Comparison of ENCODE assay signal across 12 cellular contexts in genomic region chr9:98999152-98999525, GRCh38. TPM values are rescaled to one million over a fixed set of nuclear protein-coding genes. Genes with fewer than 3 reads are reported as not detected.
DNase-seq lines count a peak whose midpoint lies in the region; ATAC-seq and TF ChIP-seq lines count a peak whose summit lies in the region.
"Had no signal": no experiment of that assay in that cellular context is flagged by ENCODE, and none has a peak within 500 bp of the region (broad histone marks: within the 10 kb centered on the region; RNA-seq: fewer than 3 reads in every experiment).

No MANE protein-coding gene starts in this region.

- in situ Hi-C loops in Panc1 (cut with HindIII; ENCODE audit: low pct_unique_long_range_greater_than_20kb, low sequenced_read_pairs) = no loop called here
- in situ Hi-C loops in gastrocnemius medialis (cut with MboI; ENCODE audit: low sequenced_read_pairs in 4 of 4) = loop anchor here (5.0 to 25.0 kb wide), 7 partner anchors 134 to 146 kb away; no protein-coding TSS in a partner anchor

- H3K27me3 ChIP-seq in HCT116 (ENCODE audit: insufficient read depth, low read length) (peaks cover 6% of the 10 kb centered on the region; the same call in 1 of the 2 replicates), Panc1 (ENCODE audit: control insufficient read depth, insufficient read depth, low read length) (no peaks in the 10 kb centered on the region), gastrocnemius medialis (no peaks in the 10 kb centered on the region)

- H3K4me3 ChIP-seq in HCT116 (replicated peaks in 1 of 2; ENCODE audit: low read depth in 1 of 2, low read length in 2 of 2) (no peak overlapping the region), Panc1 (ENCODE audit: low read depth in 2 of 2, low read length in 2 of 2) (no peak overlapping the region), gastrocnemius medialis (no peak overlapping the region)

- POLR2A ChIA-PET in HCT116 (lab: Charles Lee) (no interaction called here), Panc1 (lab: Charles Lee) (no interaction called here)

- H3K27ac ChIP-seq in HCT116 (ENCODE audit: low read depth, low read length) (no peak overlapping the region), Panc1 (ENCODE audit: low read length) (no peak overlapping the region), gastrocnemius medialis (peak overlapping the region; percentile 43 to 61 (median 54))

- H3K9me3 Mint-ChIP-seq in activated naive CD4-positive, alpha-beta T cell treated with anti-CD3 and anti-CD28 coated beads, Interleukin-2, amount 10 ng/mL, durations not matched to agents 7 days and 5 days = no peaks in the 10 kb centered on the region
- H3K9me3 Mint-ChIP-seq: activated T-helper 2 cell treated with anti-CD3 and anti-CD28 coated beads, Interferon-gamma antibody, Interleukin-2, Interleukin-4, amounts not matched to agents 10 μg/mL and 5 μg/mL and 100 μg/mL, durations not matched to agents 14 hours and 24 hours and 36 hours; CD8-positive, alpha-beta memory T cell; naive thymus-derived CD8-positive, alpha-beta T cell had no signal

- H3K36me3 ChIP-seq in HCT116 (ENCODE audit: control insufficient read depth in 1 of 2, insufficient read depth in 2 of 2, low read length in 2 of 2) (no peaks in the 10 kb centered on the region), Panc1 (ENCODE audit: control insufficient read depth, insufficient read depth, low read length) (no peaks in the 10 kb centered on the region), gastrocnemius medialis (no peaks in the 10 kb centered on the region)

- H3K36me3 Mint-ChIP-seq in activated naive CD4-positive, alpha-beta T cell treated with anti-CD3 and anti-CD28 coated beads, Interleukin-2, amount 10 ng/mL, durations not matched to agents 7 days and 5 days = no peaks in the 10 kb centered on the region

- intact Hi-C loops in HCT116 (cut with micrococcal nuclease) (loop anchor here (1.0 to 2.0 kb wide), 2 partner anchors 24 to 151 kb away; no protein-coding TSS in a partner anchor), Panc1 (cut with micrococcal nuclease; ENCODE audit: unreplicated experiment) (loop anchor here (5.0 kb wide), 1 partner anchor 137 kb away; no protein-coding TSS in a partner anchor), cardiac septum (cut with DNase I) (loop anchor here (2.0 kb wide), 2 partner anchors 24 to 82 kb away; no protein-coding TSS in a partner anchor), gastrocnemius medialis (cut with DNase I; ENCODE audit: low total_unique reads) (loop anchor here (2.0 kb wide), 1 partner anchor 138 kb away; no protein-coding TSS in a partner anchor)

- no peak overlapping the region for H3K9ac ChIP-seq in HCT116 (ENCODE audit: low read length)

- no peak for TF ChIP-seq CTCF in HCT116 (IDR thresholded peaks at IDR 0.05 in 2 of 3, conservative IDR thresholded peaks at IDR 0.05 in 1 of 3; ENCODE audit: borderline replicate concordance in 1 of 3, insufficient read depth in 1 of 3, low read depth in 2 of 3, low read length in 2 of 3)
- TF ChIP-seq CTCF in Panc1 (IDR thresholded peaks at IDR 0.05) = peak; percentile 61
- TF ChIP-seq CTCF in gastrocnemius medialis (IDR thresholded peaks at IDR 0.05 in 4 of 5, conservative IDR thresholded peaks at IDR 0.05 in 1 of 5) = peak in 2 of 5 experiments; percentile 3 to 23

- ATAC-seq in HCT116 (peak; percentile 47; the same call in 1 of the 2 replicates), Panc1 (peak; percentile 53; the same call in 1 of the 2 replicates), gastrocnemius medialis (no peak), HG02938 (IDR thresholded peaks at IDR 0.05; ENCODE audit: unreplicated experiment) (no peak)

- no peak overlapping the region for H3K27ac Mint-ChIP-seq in activated naive CD4-positive, alpha-beta T cell treated with anti-CD3 and anti-CD28 coated beads, Interleukin-2, amount 10 ng/mL, durations not matched to agents 7 days and 5 days
- H3K27ac Mint-ChIP-seq: activated T-helper 2 cell treated with anti-CD3 and anti-CD28 coated beads, Interferon-gamma antibody, Interleukin-2, Interleukin-4, amounts not matched to agents 10 μg/mL and 5 μg/mL and 100 μg/mL, durations not matched to agents 14 hours and 24 hours and 36 hours; CD8-positive, alpha-beta memory T cell had no signal

- no peaks in the 10 kb centered on the region for H3K9me2 ChIP-seq in HCT116 (ENCODE audit: insufficient read depth)

- RAD21 ChIA-PET in HCT116 (lab: Charles Lee; ENCODE audit: low non-redundant PET in 1 of 2, low total read pairs in 2 of 2, uncharacterized antibody in 2 of 2, unreplicated experiment in 2 of 2) = interaction anchor here (0.7 to 1.4 kb wide), 4 partner anchors 134 to 209 kb away, joined by 3 to 4 read pairs (median 4); no protein-coding TSS in a partner anchor

- TF ChIP-seq RAD21 in HCT116 (IDR thresholded peaks at IDR 0.05; ENCODE audit: low read depth) = no peak

- H3K27me3 Mint-ChIP-seq in activated naive CD4-positive, alpha-beta T cell treated with anti-CD3 and anti-CD28 coated beads, Interleukin-2, amount 10 ng/mL, durations not matched to agents 7 days and 5 days = peaks cover 50% of the 10 kb centered on the region

- H3K4me3 Mint-ChIP-seq in activated naive CD4-positive, alpha-beta T cell treated with anti-CD3 and anti-CD28 coated beads, Interleukin-2, amount 10 ng/mL, durations not matched to agents 7 days and 5 days = no peak overlapping the region
- H3K4me3 Mint-ChIP-seq: CD8-positive, alpha-beta memory T cell; naive thymus-derived CD8-positive, alpha-beta T cell had no signal

- peak overlapping the region; percentile 31 for H2AFZ ChIP-seq in HCT116 (ENCODE audit: low read depth, low read length, poor library complexity, severe bottlenecking)

- peaks cover 29% of the 10 kb centered on the region for H3K4me1 Mint-ChIP-seq in activated naive CD4-positive, alpha-beta T cell treated with anti-CD3 and anti-CD28 coated beads, Interleukin-2, amount 10 ng/mL, durations not matched to agents 7 days and 5 days

- H3K9me3 ChIP-seq in HCT116 (ENCODE audit: control insufficient read depth in 1 of 2, insufficient read depth in 1 of 2, low read depth in 1 of 2, low read length in 2 of 2) (no peaks in the 10 kb centered on the region), Panc1 (ENCODE audit: control insufficient read depth, insufficient read depth, low read depth, low read length) (no peaks in the 10 kb centered on the region), gastrocnemius medialis (no peaks in the 10 kb centered on the region)

- H3K4me1 ChIP-seq in HCT116 (ENCODE audit: control insufficient read depth in 1 of 2, insufficient read depth in 2 of 2, low read length in 2 of 2) (peaks cover 0 to 3% of the 10 kb centered on the region in 2 experiments; a peak in 1 of 4 replicates), Panc1 (ENCODE audit: control insufficient read depth, insufficient read depth, low read length) (no peaks in the 10 kb centered on the region), gastrocnemius medialis (peaks cover 0 to 10% of the 10 kb centered on the region in 2 donors)

- peak overlapping the region; percentile 12 for H3K4me2 ChIP-seq in HCT116 (ENCODE audit: low read length)

- H4K20me1 ChIP-seq in HCT116 (ENCODE audit: insufficient read depth) = no peaks in the 10 kb centered on the region

- no peak for TF ChIP-seq POLR2A in HCT116 (IDR thresholded peaks at IDR 0.05; ENCODE audit: borderline replicate concordance, extremely low read depth, insufficient read depth, insufficient read length)
- TF ChIP-seq POLR2A in gastrocnemius medialis (IDR thresholded peaks at IDR 0.05) = no peak

- H3K79me2 ChIP-seq in HCT116 (ENCODE audit: insufficient read depth, low read length) = no peaks in the 10 kb centered on the region

- BruUV-seq in HCT116 (replicated peaks; lab: Mats Ljungman, UMichigan) (no TSS peak), Panc1 (replicated peaks; lab: Mats Ljungman, UMichigan) (no TSS peak)

- no peak for DNase-seq in HCT116 (ENCODE audit: low read depth, low spot score)
- no peak for DNase-seq in Panc1 (ENCODE audit: low read depth, low spot score)
- peak; percentile 74 for DNase-seq in cardiac septum (ENCODE audit: low spot score)
- no peak for DNase-seq in gastrocnemius medialis
- no peak for DNase-seq in KG1 (lab: John Stamatoyannopoulos, UW)
- no peak for DNase-seq in globus pallidus (ENCODE audit: low spot score)
- no peak for DNase-seq in activated naive CD4-positive, alpha-beta T cell treated with anti-CD3 and anti-CD28 coated beads, Interleukin-2, amount 10 ng/mL, durations not matched to agents 7 days and 5 days
- DNase-seq: NCI-H526 treated with DMSO at 0.1 percent for 48 hours had no signal

- CTCF ChIA-PET in HCT116 (lab: Charles Lee) = interaction anchor here (0.8 to 3.6 kb wide), 7 partner anchors 10 to 150 kb away, joined by 3 to 55 read pairs (median 8); no protein-coding TSS in a partner anchor
- CTCF ChIA-PET in Panc1 (lab: Charles Lee) = interaction anchor here (0.9 to 1.2 kb wide), 2 partner anchors 138 to 151 kb away, joined by 4 to 5 read pairs; no protein-coding TSS in a partner anchor
- CTCF ChIA-PET in activated naive CD4-positive, alpha-beta T cell treated with anti-CD3 and anti-CD28 coated beads, Interleukin-2, amount 10 ng/mL, durations not matched to agents 7 days and 5 days (lab: Charles Lee) = interaction anchor here (0.6 to 14.9 kb wide), 23 partner anchors 9 to 987 kb away, joined by 3 to 298 read pairs (median 4); partner anchors contain the start of gene TGFBR1

TF ChIP-seq in HCT116, 20 proteins besides CTCF, POLR2A, EP300 and RAD21 (continues in another document):
- TF ChIP-seq SIN3A (IDR thresholded peaks at IDR 0.05; ENCODE audit: low read depth) (no peak), EZH2phosphoT487 (IDR thresholded peaks at IDR 0.05; ENCODE audit: borderline replicate concordance) (no peak), EGR1 (IDR thresholded peaks at IDR 0.05; ENCODE audit: low read depth) (no peak), POLR2AphosphoS5 (IDR thresholded peaks at IDR 0.05; ENCODE audit: low read depth, low read length) (no peak), YY1 (IDR thresholded peaks at IDR 0.05; ENCODE audit: extremely low read depth, insufficient replicate concordance, low read depth, low read length) (no peak)

RNA-seq across cellular contexts. Expression of gene COL15A1, which starts 55.4 kb away (rescaled TPM):
- 0.15 TPM for total RNA-seq in HCT116 (2021; ENCODE audit: unreplicated experiment)
- polyA plus RNA-seq in HCT116 (2012) = 0.01 and 0.03 TPM in 2 replicates
- total RNA-seq in Panc1 (2021; ENCODE audit: unreplicated experiment) = 0.10 TPM
- polyA plus RNA-seq in Panc1 (2012; ENCODE audit: insufficient read length) = not detected
- 49.4 TPM for total RNA-seq in cardiac septum
- 1 to 10 TPM; 4.0 to 7.8 (median 6.8) TPM for total RNA-seq in gastrocnemius medialis
- total RNA-seq: activated T-helper 2 cell treated with anti-CD3 and anti-CD28 coated beads, Interferon-gamma antibody, Interleukin-2, Interleukin-4, amounts not matched to agents 10 μg/mL and 5 μg/mL and 100 μg/mL, durations not matched to agents 14 hours and 24 hours and 36 hours; CD8-positive, alpha-beta memory T cell; naive thymus-derived CD8-positive, alpha-beta T cell had no signal
- polyA plus RNA-seq: naive thymus-derived CD8-positive, alpha-beta T cell had no signal

Comparison
In these comparisons a context has a peak if more than half of its experiments do, and no peak if none do; other contexts are left out.
1. ATAC-seq: peak in HCT116 (single experiment) and Panc1 (single experiment); none in gastrocnemius medialis (0 of 2) and HG02938 (single experiment).
2. H3K27ac ChIP-seq: peak in gastrocnemius medialis (4 of 4); none in HCT116 (single experiment) and Panc1 (single experiment).